In the genomic region with DNA sequence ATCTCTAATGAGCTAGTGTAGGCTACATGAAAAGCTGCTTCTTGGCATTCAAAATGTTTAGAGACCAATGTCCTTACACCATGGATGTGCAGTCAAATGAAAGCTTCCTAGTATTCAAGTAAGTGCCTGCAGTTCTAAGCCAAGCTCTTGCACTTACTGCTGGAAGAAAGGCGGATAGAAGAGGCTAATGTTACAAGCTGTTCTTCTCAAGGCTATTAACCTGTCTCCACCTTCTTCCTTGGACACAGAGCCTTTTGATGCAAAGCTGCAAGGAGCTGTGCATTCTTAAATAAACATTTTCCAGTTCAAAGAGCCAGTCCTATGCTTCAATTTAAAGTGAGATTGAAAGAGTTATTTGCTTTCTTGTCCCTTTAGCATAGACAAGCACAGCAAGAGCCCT, we compare ENCODE assay signal across 21 cellular contexts.
A peak's percentile ranks its signal among the peaks of the same experiment; 100 is the strongest.
DNase-seq lines count a peak whose midpoint lies in the region; ATAC-seq, FAIRE-seq and TF ChIP-seq lines count a peak whose summit lies in the region.
"Had no signal": no experiment of that assay in that cellular context is flagged by ENCODE, and none has a peak within 500 bp of the region (broad histone marks: within the 10 kb centered on the region; RNA-seq: fewer than 3 reads in every experiment).

No MANE protein-coding gene starts in this region.

- no peaks in the 10 kb centered on the region for H3K36me3 Mint-ChIP-seq in MCF 10A (ENCODE audit: insufficient read depth, unreplicated experiment)
- H3K36me3 Mint-ChIP-seq in type B pancreatic cell: no peaks in the 10 kb centered on the region
- H3K36me3 Mint-ChIP-seq: brain had no signal

- H3K4me2 ChIP-seq in Karpas-422 (ENCODE audit: low read depth, low read length, poor library complexity, severe bottlenecking): no peak overlapping the region

- H3K36me3 ChIP-seq in breast epithelium (no peaks in the 10 kb centered on the region), SJCRH30 (no peaks in the 10 kb centered on the region), left lung (no peaks in the 10 kb centered on the region), left ventricle myocardium inferior (no peaks in the 10 kb centered on the region), Karpas-422 (ENCODE audit: insufficient read depth, low read length) (no peaks in the 10 kb centered on the region)
- H3K36me3 ChIP-seq: gastroesophageal sphincter had no signal

- POLR2A ChIA-PET in MCF 10A (lab: Yijun Ruan, JAX): interaction anchor here (1.0 to 3.3 kb wide), 9 partner anchors 8 to 329 kb away, joined by 3 to 21 read pairs (median 8); no protein-coding TSS in a partner anchor

- FAIRE-seq in frontal cortex (lab: Jason Lieb, UNC): no peak
- FAIRE-seq: TTC549 had no signal

- no peak overlapping the region for H2AFZ ChIP-seq in Karpas-422 (ENCODE audit: low read length)

- TF ChIP-seq CTCF in MCF 10A (IDR thresholded peaks at IDR 0.05; ENCODE audit: unreplicated experiment) (no peak), breast epithelium (IDR thresholded peaks at IDR 0.05) (no peak), left lung (IDR thresholded peaks at IDR 0.05) (no peak), type B pancreatic cell (conservative IDR thresholded peaks at IDR 0.05) (no peak), left ventricle myocardium inferior (IDR thresholded peaks at IDR 0.05; ENCODE audit: borderline replicate concordance) (no peak)

- H4K20me1 ChIP-seq in Karpas-422 (ENCODE audit: insufficient read depth, low read depth, low read length): no peaks in the 10 kb centered on the region

- BruUV-seq in MCF 10A (replicated peaks; lab: Mats Ljungman, UMichigan): TSS peak; percentile 90

- H3K9me3 ChIP-seq in breast epithelium (no peaks in the 10 kb centered on the region), SJCRH30 (replicated peaks) (no peaks in the 10 kb centered on the region), left lung (no peaks in the 10 kb centered on the region), left ventricle myocardium inferior (replicated peaks) (no peaks in the 10 kb centered on the region), Karpas-422 (ENCODE audit: low read length) (no peaks in the 10 kb centered on the region)
- H3K9me3 ChIP-seq: gastroesophageal sphincter had no signal

- H3K27ac Mint-ChIP-seq in MCF 10A (ENCODE audit: low read depth, unreplicated experiment) (peak overlapping the region; percentile 96), type B pancreatic cell (peak overlapping the region; percentile 90)
- H3K27ac Mint-ChIP-seq: B cell, brain had no signal

- H3K4me3 ChIP-seq in breast epithelium (no peak overlapping the region), SJCRH30 (no peak overlapping the region), left lung (no peak overlapping the region), left ventricle myocardium inferior (no peak overlapping the region), Karpas-422 (ENCODE audit: low read length) (no peak overlapping the region)
- H3K4me3 ChIP-seq: gastroesophageal sphincter, lung, skin epidermis had no signal

- H3K79me2 ChIP-seq in Karpas-422 (ENCODE audit: low read length): no peaks in the 10 kb centered on the region

- H3K27me3 Mint-ChIP-seq in MCF 10A (ENCODE audit: insufficient read depth, unreplicated experiment): no peaks in the 10 kb centered on the region
- no peaks in the 10 kb centered on the region for H3K27me3 Mint-ChIP-seq in type B pancreatic cell
- H3K27me3 Mint-ChIP-seq: B cell had no signal

- CTCF ChIA-PET in MCF 10A (lab: Yijun Ruan, JAX): interaction anchor here (0.6 to 1.3 kb wide), 4 partner anchors 37 to 472 kb away, joined by 3 to 7 read pairs (median 4); no protein-coding TSS in a partner anchor

- H3K9me2 ChIP-seq in Karpas-422 (replicated peaks; ENCODE audit: insufficient read depth, low read length): no peaks in the 10 kb centered on the region

- no peak for DNase-seq in MCF 10A (ENCODE audit: unreplicated experiment)
- DNase-seq in breast epithelium (ENCODE audit: low spot score in 2 of 2): no peak
- DNase-seq in SJCRH30: no peak
- DNase-seq in left lung: no peak
- DNase-seq in type B pancreatic cell (ENCODE audit: extremely low spot score, unreplicated experiment): no peak
- no peak for DNase-seq in frontal cortex (ENCODE audit: low spot score in 2 of 2)
- DNase-seq in left ventricle myocardium inferior: no peak
- DNase-seq in Karpas-422: no peak
- DNase-seq: activated naive CD4-positive, alpha-beta T cell; erythroblast; GOT3; hypothalamus; Kasumi-1; NCI-H1930; nucleus accumbens had no signal

- no peaks in the 10 kb centered on the region for H3K4me1 ChIP-seq in breast epithelium
- H3K4me1 ChIP-seq in SJCRH30: peaks cover 22% of the 10 kb centered on the region
- no peaks in the 10 kb centered on the region for H3K4me1 ChIP-seq in left lung
- peaks cover 6% of the 10 kb centered on the region for H3K4me1 ChIP-seq in left ventricle myocardium inferior
- peaks cover 19% of the 10 kb centered on the region for H3K4me1 ChIP-seq in Karpas-422 (ENCODE audit: low read length)
- H3K4me1 ChIP-seq: gastroesophageal sphincter had no signal

- peak; percentile 57 for ATAC-seq in left lung
- ATAC-seq: gastroesophageal sphincter had no signal

- no peak for TF ChIP-seq POLR2A in breast epithelium (IDR thresholded peaks at IDR 0.05)

- H3K27ac ChIP-seq in breast epithelium: no peak overlapping the region
- H3K27ac ChIP-seq in SJCRH30: 0 out of 2 replicates have a peak overlapping the region, but pooled peaks have one; percentile 0
- H3K27ac ChIP-seq in left lung: peak overlapping the region in 1 of 2 donors; percentile 23
- H3K27ac ChIP-seq in left ventricle myocardium inferior (replicated peaks): no peak overlapping the region
- no peak overlapping the region for H3K27ac ChIP-seq in Karpas-422 (ENCODE audit: low read length)
- H3K27ac ChIP-seq: gastroesophageal sphincter had no signal

- H3K4me1 Mint-ChIP-seq in MCF 10A (ENCODE audit: insufficient read depth, unreplicated experiment): peaks cover 19% of the 10 kb centered on the region
- H3K4me1 Mint-ChIP-seq in type B pancreatic cell (ENCODE audit: unreplicated experiment): no peaks in the 10 kb centered on the region

- H3K27me3 ChIP-seq in breast epithelium: no peaks in the 10 kb centered on the region
- no peaks in the 10 kb centered on the region for H3K27me3 ChIP-seq in SJCRH30
- H3K27me3 ChIP-seq in left lung: no peaks in the 10 kb centered on the region
- H3K27me3 ChIP-seq in left ventricle myocardium inferior (ENCODE audit: low read depth): no peaks in the 10 kb centered on the region
- no peaks in the 10 kb centered on the region for H3K27me3 ChIP-seq in Karpas-422 (ENCODE audit: low read length)
- H3K27me3 ChIP-seq: gastroesophageal sphincter had no signal

- intact Hi-C loops in MCF 10A (cut with micrococcal nuclease): loop anchor here (1.0 to 10.0 kb wide), 2 partner anchors 170 to 178 kb away; no protein-coding TSS in a partner anchor
- intact Hi-C loops in breast epithelium (cut with DNase I; ENCODE audit: low total_unique reads): no loop called here
- intact Hi-C loops in left lung (cut with DNase I): no loop called here
- intact Hi-C loops in left ventricle myocardium inferior (cut with micrococcal nuclease): no loop called here

- H3K4me3 Mint-ChIP-seq in MCF 10A (ENCODE audit: unreplicated experiment) (no peak overlapping the region), type B pancreatic cell (no peak overlapping the region)
- H3K4me3 Mint-ChIP-seq: B cell, brain had no signal

- H3K9me3 Mint-ChIP-seq in MCF 10A (ENCODE audit: unreplicated experiment) (no peaks in the 10 kb centered on the region), type B pancreatic cell (no peaks in the 10 kb centered on the region)
- H3K9me3 Mint-ChIP-seq: brain had no signal

- no peak overlapping the region for H3K9ac ChIP-seq in Karpas-422 (ENCODE audit: low read length)
